In genomic region chr3:107661447-107662108, GRCh38 we compare ENCODE assay signal across 9 cellular contexts.
DNase-seq lines count a peak whose midpoint lies in the region; ATAC-seq and TF ChIP-seq lines count a peak whose summit lies in the region.
"Had no signal": no experiment of that assay in that cellular context is flagged by ENCODE, and none has a peak within 500 bp of the region (broad histone marks: within the 10 kb centered on the region; RNA-seq: fewer than 3 reads in every experiment).

No MANE protein-coding gene starts in this region.

- H3K27me3 ChIP-seq in hepatocyte: no peaks in the 10 kb centered on the region
- no peaks in the 10 kb centered on the region for H3K27me3 ChIP-seq in BE2C

- peak overlapping the region; percentile 77 for H3K27ac Mint-ChIP-seq in stimulated activated naive CD8-positive, alpha-beta T cell treated with anti-CD3 and anti-CD28 coated beads, Interleukin-15, Interleukin-2, amounts not matched to agents 100 ng/mL and 50 ng/mL, for 24 hours

- no peak overlapping the region for H3K4me3 Mint-ChIP-seq in stimulated activated naive CD8-positive, alpha-beta T cell treated with anti-CD3 and anti-CD28 coated beads, Interleukin-15, Interleukin-2, amounts not matched to agents 100 ng/mL and 50 ng/mL, for 24 hours

- H3K9me3 ChIP-seq in hepatocyte (ENCODE audit: low read depth) (no peaks in the 10 kb centered on the region), BE2C (no peaks in the 10 kb centered on the region)

- H3K4me3 ChIP-seq in hepatocyte: no peak overlapping the region
- H3K4me3 ChIP-seq in BE2C (ENCODE audit: low read depth, low read length): no peak overlapping the region

- no peak for ATAC-seq in stimulated activated naive CD8-positive, alpha-beta T cell treated with anti-CD3 and anti-CD28 coated beads, Interleukin-15, Interleukin-2, amounts not matched to agents 100 U/mL and 50 U/mL, for 24 hours
- peak; percentile 69 for ATAC-seq in SK-N-SH treated with all-trans-retinoic acid at 6 μM for 48 hours

- H3K27me3 Mint-ChIP-seq in stimulated activated naive CD8-positive, alpha-beta T cell treated with anti-CD3 and anti-CD28 coated beads, Interleukin-15, Interleukin-2, amounts not matched to agents 100 ng/mL and 50 ng/mL, for 24 hours: no peaks in the 10 kb centered on the region

- H3K9me3 Mint-ChIP-seq in stimulated activated naive CD8-positive, alpha-beta T cell treated with anti-CD3 and anti-CD28 coated beads, Interleukin-15, Interleukin-2, amounts not matched to agents 100 ng/mL and 50 ng/mL, for 24 hours: no peaks in the 10 kb centered on the region

- no peak for DNase-seq in stimulated activated naive CD8-positive, alpha-beta T cell treated with anti-CD3 and anti-CD28 coated beads, Interleukin-15, Interleukin-2, amounts not matched to agents 100 U/mL and 50 U/mL, for 24 hours
- DNase-seq in hepatocyte (ENCODE audit: low spot score) (no peak), LoVo (ENCODE audit: low spot score) (no peak), activated gamma-delta T cell (lab: John Stamatoyannopoulos, UW) (no peak), DMS79 treated with DMSO at 0.1 percent for 48 hours (lab: John Stamatoyannopoulos, UW) (no peak), BE2C (no peak)
- DNase-seq: NCI-H524 had no signal

- H3K4me2 ChIP-seq in hepatocyte: peak overlapping the region; percentile 32

- no peak overlapping the region for H2AFZ ChIP-seq in hepatocyte

- TF ChIP-seq CTCF in hepatocyte (IDR thresholded peaks at IDR 0.05; ENCODE audit: poor library complexity) (no peak), BE2C (IDR thresholded peaks at IDR 0.05; ENCODE audit: low read depth, low read length) (no peak)

- H3K9me2 ChIP-seq in hepatocyte (replicated peaks; ENCODE audit: insufficient read depth): no peaks in the 10 kb centered on the region

- H3K79me2 ChIP-seq in hepatocyte: peaks cover 4% of the 10 kb centered on the region

- peak overlapping the region; percentile 59 for H3K27ac ChIP-seq in hepatocyte

- no peaks in the 10 kb centered on the region for H4K20me1 ChIP-seq in hepatocyte (ENCODE audit: insufficient read depth, poor library complexity, severe bottlenecking)

- H3K4me1 ChIP-seq in hepatocyte (ENCODE audit: insufficient read depth) (peaks cover 7% of the 10 kb centered on the region), BE2C (peaks cover 7% of the 10 kb centered on the region)

- peaks cover 23% of the 10 kb centered on the region for H3K4me1 Mint-ChIP-seq in stimulated activated naive CD8-positive, alpha-beta T cell treated with anti-CD3 and anti-CD28 coated beads, Interleukin-15, Interleukin-2, amounts not matched to agents 100 ng/mL and 50 ng/mL, for 24 hours (ENCODE audit: low read depth)

- H3K36me3 Mint-ChIP-seq in stimulated activated naive CD8-positive, alpha-beta T cell treated with anti-CD3 and anti-CD28 coated beads, Interleukin-15, Interleukin-2, amounts not matched to agents 100 ng/mL and 50 ng/mL, for 24 hours (ENCODE audit: low read depth): peaks cover 4% of the 10 kb centered on the region

- H3K36me3 ChIP-seq in hepatocyte (replicated peaks; ENCODE audit: insufficient read depth, low read depth): no peaks in the 10 kb centered on the region
- no peaks in the 10 kb centered on the region for H3K36me3 ChIP-seq in BE2C

- WGBS in hepatocyte (ENCODE audit: low lambda C conversion rate, missing lambda C conversion rate): 71% methylated on average over 3 of the region's 3 CpGs

TF ChIP-seq in SK-N-SH treated with all-trans-retinoic acid at 6 μM for 48 hours, 23 proteins besides CTCF, POLR2A, EP300 and RAD21:
- TF ChIP-seq CREB5 (CRISPR knock-in tag; IDR thresholded peaks at IDR 0.05; ENCODE audit: low read depth) (no peak), ZC3H10 (CRISPR knock-in tag; IDR thresholded peaks at IDR 0.05) (no peak), ZNF70 (CRISPR knock-in tag; IDR thresholded peaks at IDR 0.05) (no peak), PPARA (CRISPR knock-in tag; IDR thresholded peaks at IDR 0.05; ENCODE audit: borderline replicate concordance) (no peak), RARB (CRISPR knock-in tag; IDR thresholded peaks at IDR 0.05) (no peak), ZNF8 (CRISPR knock-in tag; IDR thresholded peaks at IDR 0.05) (no peak)
- TF ChIP-seq, protein P1, sequence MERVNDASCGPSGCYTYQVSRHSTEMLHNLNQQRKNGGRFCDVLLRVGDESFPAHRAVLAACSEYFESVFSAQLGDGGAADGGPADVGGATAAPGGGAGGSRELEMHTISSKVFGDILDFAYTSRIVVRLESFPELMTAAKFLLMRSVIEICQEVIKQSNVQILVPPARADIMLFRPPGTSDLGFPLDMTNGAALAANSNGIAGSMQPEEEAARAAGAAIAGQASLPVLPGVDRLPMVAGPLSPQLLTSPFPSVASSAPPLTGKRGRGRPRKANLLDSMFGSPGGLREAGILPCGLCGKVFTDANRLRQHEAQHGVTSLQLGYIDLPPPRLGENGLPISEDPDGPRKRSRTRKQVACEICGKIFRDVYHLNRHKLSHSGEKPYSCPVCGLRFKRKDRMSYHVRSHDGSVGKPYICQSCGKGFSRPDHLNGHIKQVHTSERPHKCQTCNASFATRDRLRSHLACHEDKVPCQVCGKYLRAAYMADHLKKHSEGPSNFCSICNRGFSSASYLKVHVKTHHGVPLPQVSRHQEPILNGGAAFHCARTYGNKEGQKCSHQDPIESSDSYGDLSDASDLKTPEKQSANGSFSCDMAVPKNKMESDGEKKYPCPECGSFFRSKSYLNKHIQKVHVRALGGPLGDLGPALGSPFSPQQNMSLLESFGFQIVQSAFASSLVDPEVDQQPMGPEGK (CRISPR knock-in tag; IDR thresholded peaks at IDR 0.05; ENCODE audit: borderline replicate concordance): no peak
TF ChIP-seq in SK-N-SH treated with all-trans-retinoic acid at 6 μM for 48 hours: peak in this region for 0.
